ENCODE assay signal across 1 cellular context in the genomic region with DNA sequence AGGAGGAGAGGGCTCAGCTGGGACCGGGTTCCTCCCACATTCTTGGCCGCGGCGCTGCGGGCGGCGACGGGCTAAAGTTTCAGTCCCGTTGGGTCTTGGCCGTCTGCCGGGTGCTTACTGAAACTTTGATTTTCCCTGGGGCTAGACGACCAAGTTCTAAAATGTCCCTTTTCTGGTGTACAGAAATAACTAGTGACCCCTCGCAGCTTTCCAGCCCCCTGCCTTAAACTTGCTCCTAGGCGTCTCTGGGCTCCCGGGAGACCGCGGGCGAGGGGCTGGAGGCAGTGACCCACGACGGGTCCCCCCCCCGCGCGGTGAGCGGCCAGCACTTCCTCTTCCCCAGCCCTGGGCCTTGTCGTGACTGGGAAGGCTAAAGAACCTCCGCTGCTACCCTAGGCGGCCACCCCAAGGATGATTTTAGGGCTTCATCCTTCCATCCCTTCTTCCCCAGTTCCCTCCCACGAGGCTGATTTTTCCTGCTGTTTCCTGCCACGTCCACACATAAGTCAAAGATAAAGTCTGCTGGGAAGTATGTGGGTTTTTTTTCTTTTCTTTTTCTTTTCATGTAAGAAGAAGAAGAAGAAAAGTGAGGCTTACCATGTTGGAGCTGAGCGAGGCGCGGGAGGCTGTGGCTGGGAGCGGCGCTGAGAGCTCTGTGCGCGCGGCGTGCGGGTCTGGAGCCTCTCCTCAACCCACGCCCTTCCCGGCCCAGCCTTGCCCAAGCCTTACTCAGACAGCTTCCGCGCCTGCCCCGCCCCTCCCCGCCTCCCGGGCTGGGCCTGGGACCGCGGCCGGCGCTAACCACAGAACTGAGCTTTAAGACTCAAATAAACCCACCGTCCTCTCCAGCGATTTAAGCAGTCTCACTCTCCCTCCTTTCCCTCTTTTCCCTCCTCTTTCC.
TF ChIP-seq lines count a peak whose summit lies in the region.

Gene S100A11, minus strand, starts transcription at position 689 of the 901 bp plus-strand sequence. Its CDS starts 89 bp downstream, at position 600.

TF ChIP-seq in HEK293, 187 proteins besides CTCF, POLR2A, EP300 and RAD21 (continued from another document):
- TF ChIP-seq, protein P1, sequence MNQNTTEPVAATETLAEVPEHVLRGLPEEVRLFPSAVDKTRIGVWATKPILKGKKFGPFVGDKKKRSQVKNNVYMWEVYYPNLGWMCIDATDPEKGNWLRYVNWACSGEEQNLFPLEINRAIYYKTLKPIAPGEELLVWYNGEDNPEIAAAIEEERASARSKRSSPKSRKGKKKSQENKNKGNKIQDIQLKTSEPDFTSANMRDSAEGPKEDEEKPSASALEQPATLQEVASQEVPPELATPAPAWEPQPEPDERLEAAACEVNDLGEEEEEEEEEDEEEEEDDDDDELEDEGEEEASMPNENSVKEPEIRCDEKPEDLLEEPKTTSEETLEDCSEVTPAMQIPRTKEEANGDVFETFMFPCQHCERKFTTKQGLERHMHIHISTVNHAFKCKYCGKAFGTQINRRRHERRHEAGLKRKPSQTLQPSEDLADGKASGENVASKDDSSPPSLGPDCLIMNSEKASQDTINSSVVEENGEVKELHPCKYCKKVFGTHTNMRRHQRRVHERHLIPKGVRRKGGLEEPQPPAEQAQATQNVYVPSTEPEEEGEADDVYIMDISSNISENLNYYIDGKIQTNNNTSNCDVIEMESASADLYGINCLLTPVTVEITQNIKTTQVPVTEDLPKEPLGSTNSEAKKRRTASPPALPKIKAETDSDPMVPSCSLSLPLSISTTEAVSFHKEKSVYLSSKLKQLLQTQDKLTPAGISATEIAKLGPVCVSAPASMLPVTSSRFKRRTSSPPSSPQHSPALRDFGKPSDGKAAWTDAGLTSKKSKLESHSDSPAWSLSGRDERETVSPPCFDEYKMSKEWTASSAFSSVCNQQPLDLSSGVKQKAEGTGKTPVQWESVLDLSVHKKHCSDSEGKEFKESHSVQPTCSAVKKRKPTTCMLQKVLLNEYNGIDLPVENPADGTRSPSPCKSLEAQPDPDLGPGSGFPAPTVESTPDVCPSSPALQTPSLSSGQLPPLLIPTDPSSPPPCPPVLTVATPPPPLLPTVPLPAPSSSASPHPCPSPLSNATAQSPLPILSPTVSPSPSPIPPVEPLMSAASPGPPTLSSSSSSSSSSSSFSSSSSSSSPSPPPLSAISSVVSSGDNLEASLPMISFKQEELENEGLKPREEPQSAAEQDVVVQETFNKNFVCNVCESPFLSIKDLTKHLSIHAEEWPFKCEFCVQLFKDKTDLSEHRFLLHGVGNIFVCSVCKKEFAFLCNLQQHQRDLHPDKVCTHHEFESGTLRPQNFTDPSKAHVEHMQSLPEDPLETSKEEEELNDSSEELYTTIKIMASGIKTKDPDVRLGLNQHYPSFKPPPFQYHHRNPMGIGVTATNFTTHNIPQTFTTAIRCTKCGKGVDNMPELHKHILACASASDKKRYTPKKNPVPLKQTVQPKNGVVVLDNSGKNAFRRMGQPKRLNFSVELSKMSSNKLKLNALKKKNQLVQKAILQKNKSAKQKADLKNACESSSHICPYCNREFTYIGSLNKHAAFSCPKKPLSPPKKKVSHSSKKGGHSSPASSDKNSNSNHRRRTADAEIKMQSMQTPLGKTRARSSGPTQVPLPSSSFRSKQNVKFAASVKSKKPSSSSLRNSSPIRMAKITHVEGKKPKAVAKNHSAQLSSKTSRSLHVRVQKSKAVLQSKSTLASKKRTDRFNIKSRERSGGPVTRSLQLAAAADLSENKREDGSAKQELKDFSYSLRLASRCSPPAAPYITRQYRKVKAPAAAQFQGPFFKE (tag by site-specific recombination; IDR thresholded peaks at IDR 0.05; ENCODE audit: borderline replicate concordance): no peak
- TF ChIP-seq TCF7L2 (IDR thresholded peaks at IDR 0.05; ENCODE audit: borderline replicate concordance, low read depth, low read length): no peak
- TF ChIP-seq KLF8 (tag by site-specific recombination; IDR thresholded peaks at IDR 0.05): peak; percentile 15; the same call in 1 of the 2 replicates
- TF ChIP-seq KLF9 (tag by site-specific recombination; IDR thresholded peaks at IDR 0.05; ENCODE audit: low read depth): peak; percentile 88
- peak; percentile 7; the same call in 1 of the 2 replicates for TF ChIP-seq PATZ1 (tag by site-specific recombination; IDR thresholded peaks at IDR 0.05)
- TF ChIP-seq ZNF214 (tag by site-specific recombination; IDR thresholded peaks at IDR 0.05; ENCODE audit: borderline replicate concordance): no peak
- TF ChIP-seq ZBTB1 (tag by site-specific recombination; IDR thresholded peaks at IDR 0.05): no peak
- no peak for TF ChIP-seq PRDM1 (tag by site-specific recombination; IDR thresholded peaks at IDR 0.05)
- TF ChIP-seq SP3 (tag by site-specific recombination; IDR thresholded peaks at IDR 0.05): peak; percentile 78
- TF ChIP-seq, protein P2, sequence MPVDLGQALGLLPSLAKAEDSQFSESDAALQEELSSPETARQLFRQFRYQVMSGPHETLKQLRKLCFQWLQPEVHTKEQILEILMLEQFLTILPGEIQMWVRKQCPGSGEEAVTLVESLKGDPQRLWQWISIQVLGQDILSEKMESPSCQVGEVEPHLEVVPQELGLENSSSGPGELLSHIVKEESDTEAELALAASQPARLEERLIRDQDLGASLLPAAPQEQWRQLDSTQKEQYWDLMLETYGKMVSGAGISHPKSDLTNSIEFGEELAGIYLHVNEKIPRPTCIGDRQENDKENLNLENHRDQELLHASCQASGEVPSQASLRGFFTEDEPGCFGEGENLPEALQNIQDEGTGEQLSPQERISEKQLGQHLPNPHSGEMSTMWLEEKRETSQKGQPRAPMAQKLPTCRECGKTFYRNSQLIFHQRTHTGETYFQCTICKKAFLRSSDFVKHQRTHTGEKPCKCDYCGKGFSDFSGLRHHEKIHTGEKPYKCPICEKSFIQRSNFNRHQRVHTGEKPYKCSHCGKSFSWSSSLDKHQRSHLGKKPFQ (tag by site-specific recombination; IDR thresholded peaks at IDR 0.05): no peak
- no peak for TF ChIP-seq ZNF223 (tag by site-specific recombination; IDR thresholded peaks at IDR 0.05)
- TF ChIP-seq, protein P3, sequence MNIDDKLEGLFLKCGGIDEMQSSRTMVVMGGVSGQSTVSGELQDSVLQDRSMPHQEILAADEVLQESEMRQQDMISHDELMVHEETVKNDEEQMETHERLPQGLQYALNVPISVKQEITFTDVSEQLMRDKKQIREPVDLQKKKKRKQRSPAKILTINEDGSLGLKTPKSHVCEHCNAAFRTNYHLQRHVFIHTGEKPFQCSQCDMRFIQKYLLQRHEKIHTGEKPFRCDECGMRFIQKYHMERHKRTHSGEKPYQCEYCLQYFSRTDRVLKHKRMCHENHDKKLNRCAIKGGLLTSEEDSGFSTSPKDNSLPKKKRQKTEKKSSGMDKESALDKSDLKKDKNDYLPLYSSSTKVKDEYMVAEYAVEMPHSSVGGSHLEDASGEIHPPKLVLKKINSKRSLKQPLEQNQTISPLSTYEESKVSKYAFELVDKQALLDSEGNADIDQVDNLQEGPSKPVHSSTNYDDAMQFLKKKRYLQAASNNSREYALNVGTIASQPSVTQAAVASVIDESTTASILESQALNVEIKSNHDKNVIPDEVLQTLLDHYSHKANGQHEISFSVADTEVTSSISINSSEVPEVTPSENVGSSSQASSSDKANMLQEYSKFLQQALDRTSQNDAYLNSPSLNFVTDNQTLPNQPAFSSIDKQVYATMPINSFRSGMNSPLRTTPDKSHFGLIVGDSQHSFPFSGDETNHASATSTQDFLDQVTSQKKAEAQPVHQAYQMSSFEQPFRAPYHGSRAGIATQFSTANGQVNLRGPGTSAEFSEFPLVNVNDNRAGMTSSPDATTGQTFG (tag by site-specific recombination; IDR thresholded peaks at IDR 0.05; ENCODE audit: borderline replicate concordance): no peak
TF ChIP-seq in HEK293: peak in this region for 40.
